8 cellular contexts compared by ENCODE assay signal in genomic region chr18:79200546-79201268, GRCh38.
DNase-seq lines count a peak whose midpoint lies in the region; ATAC-seq lines count a peak whose summit lies in the region.

No MANE protein-coding gene starts in this region.

- peak overlapping the region; percentile 69 for H3K27ac Mint-ChIP-seq in activated T-helper 1 cell treated with anti-CD3 and anti-CD28 coated beads, Interleukin-12 subunit alpha, Interleukin-12 subunit beta, Interleukin-2, Interleukin-4 antibody, amounts not matched to agents 30 ng/mL and 10 ng/mL and 1 ng/mL, durations not matched to agents 14 hours and 24 hours and 36 hours

- H3K4me1 Mint-ChIP-seq in activated T-helper 1 cell treated with anti-CD3 and anti-CD28 coated beads, Interleukin-12 subunit alpha, Interleukin-12 subunit beta, Interleukin-2, Interleukin-4 antibody, amounts not matched to agents 30 ng/mL and 10 ng/mL and 1 ng/mL, durations not matched to agents 14 hours and 24 hours and 36 hours (ENCODE audit: low read depth), result peaks cover 23% of the 10 kb centered on the region

- no peak overlapping the region for H3K4me3 Mint-ChIP-seq in activated T-helper 1 cell treated with anti-CD3 and anti-CD28 coated beads, Interleukin-12 subunit alpha, Interleukin-12 subunit beta, Interleukin-2, Interleukin-4 antibody, amounts not matched to agents 30 ng/mL and 10 ng/mL and 1 ng/mL, durations not matched to agents 14 hours and 24 hours and 36 hours

- ATAC-seq in HG03354 (IDR thresholded peaks at IDR 0.05; ENCODE audit: poor library complexity, severe bottlenecking, unreplicated experiment) (peak; percentile 51), left cardiac atrium (peak; percentile 87 to 94)

- peak; percentile 46 for DNase-seq in NCI-H82 (lab: John Stamatoyannopoulos, UW)
- DNase-seq in NCI-H82 treated with DMSO at 0.1 percent for 48 hours (lab: John Stamatoyannopoulos, UW; ENCODE audit: unreplicated experiment), result no peak
- DNase-seq in activated T-helper 1 cell treated with anti-CD3 and anti-CD28 coated beads, Interleukin-12 subunit alpha, Interleukin-12 subunit beta, Interleukin-2, Interleukin-4 antibody, amounts not matched to agents 30 ng/mL and 10 ng/mL and 1 ng/mL, durations not matched to agents 14 hours and 24 hours and 36 hours (ENCODE audit: low spot score), result peak; percentile 18
- DNase-seq in left cardiac atrium, result peak; percentile 58
- peak; percentile 20 for DNase-seq in stimulated activated CD4-positive, alpha-beta T cell treated with anti-CD3 and anti-CD28 coated beads, Interleukin-4, amount 100 ng/mL, for 24 hours
- no peak for DNase-seq in NK-92 treated with Interleukin-12 subunit alpha and Interleukin-12 subunit beta, amount 100 ng/mL, for 24 hours (lab: John Stamatoyannopoulos, UW)
- DNase-seq in NCI-H1105 treated with DMSO at 0.1 percent for 48 hours (lab: John Stamatoyannopoulos, UW), result no peak

- peaks cover 7% of the 10 kb centered on the region for H3K9me3 Mint-ChIP-seq in activated T-helper 1 cell treated with anti-CD3 and anti-CD28 coated beads, Interleukin-12 subunit alpha, Interleukin-12 subunit beta, Interleukin-2, Interleukin-4 antibody, amounts not matched to agents 30 ng/mL and 10 ng/mL and 1 ng/mL, durations not matched to agents 14 hours and 24 hours and 36 hours

- H3K36me3 Mint-ChIP-seq in activated T-helper 1 cell treated with anti-CD3 and anti-CD28 coated beads, Interleukin-12 subunit alpha, Interleukin-12 subunit beta, Interleukin-2, Interleukin-4 antibody, amounts not matched to agents 30 ng/mL and 10 ng/mL and 1 ng/mL, durations not matched to agents 14 hours and 24 hours and 36 hours (ENCODE audit: low read depth), result peaks cover 8% of the 10 kb centered on the region

- H3K27me3 Mint-ChIP-seq in activated T-helper 1 cell treated with anti-CD3 and anti-CD28 coated beads, Interleukin-12 subunit alpha, Interleukin-12 subunit beta, Interleukin-2, Interleukin-4 antibody, amounts not matched to agents 30 ng/mL and 10 ng/mL and 1 ng/mL, durations not matched to agents 14 hours and 24 hours and 36 hours (ENCODE audit: insufficient read depth), result no peaks in the 10 kb centered on the region

- intact Hi-C loops in activated T-helper 1 cell treated with anti-CD3 and anti-CD28 coated beads, Interleukin-12 subunit alpha, Interleukin-12 subunit beta, Interleukin-2, Interleukin-4 antibody, amounts not matched to agents 30 ng/mL and 10 ng/mL and 1 ng/mL, durations not matched to agents 14 hours and 24 hours and 36 hours (cut with micrococcal nuclease), result loop anchor here (5.0 kb wide), 1 partner anchor 133 kb away; the partner anchor contains the start of gene ATP9B
- intact Hi-C loops in left cardiac atrium (cut with DNase I), result no loop called here

Comparison
In these comparisons a context has a peak if more than half of its experiments do, and no peak if none do; other contexts are left out.
1. DNase-seq: peak in NCI-H82 (single experiment), activated T-helper 1 cell treated with anti-CD3 and anti-CD28 coated beads, Interleukin-12 subunit alpha, Interleukin-12 subunit beta, Interleukin-2, Interleukin-4 antibody, amounts not matched to agents 30 ng/mL and 10 ng/mL and 1 ng/mL, durations not matched to agents 14 hours and 24 hours and 36 hours (single experiment), left cardiac atrium (single experiment) and stimulated activated CD4-positive, alpha-beta T cell treated with anti-CD3 and anti-CD28 coated beads, Interleukin-4, amount 100 ng/mL, for 24 hours (single experiment); none in NCI-H82 treated with DMSO at 0.1 percent for 48 hours (single experiment), NK-92 treated with Interleukin-12 subunit alpha and Interleukin-12 subunit beta, amount 100 ng/mL, for 24 hours (single experiment) and NCI-H1105 treated with DMSO at 0.1 percent for 48 hours (single experiment).